ENCODE assay signal across 1 cellular context in genomic region chr3:94162700-94163099, GRCh38.
TF ChIP-seq lines count a peak whose summit lies in the region.

No MANE protein-coding gene starts in this region.

TF ChIP-seq in SK-N-SH, 30 proteins besides CTCF, POLR2A, EP300 and RAD21 (continued from another document):
- TF ChIP-seq USF1 (IDR thresholded peaks at IDR 0.05; ENCODE audit: borderline replicate concordance, low read depth) (peak; percentile 85), RXRA (IDR thresholded peaks at IDR 0.05; ENCODE audit: borderline replicate concordance, low read depth) (no peak), JUND (IDR thresholded peaks at IDR 0.05) (peak; percentile 37)
